In genomic region chrX:103774070-103774642, GRCh38 we compare ENCODE assay signal across 9 cellular contexts. TPM values are rescaled to one million over a fixed set of nuclear protein-coding genes. Genes with fewer than 3 reads are reported as not detected.
DNase-seq lines count a peak whose midpoint lies in the region; ATAC-seq, FAIRE-seq and TF ChIP-seq lines count a peak whose summit lies in the region.
"Had no signal": no experiment of that assay in that cellular context is flagged by ENCODE, and none has a peak within 500 bp of the region (broad histone marks: within the 10 kb centered on the region; RNA-seq: fewer than 3 reads in every experiment).

No MANE protein-coding gene starts in this region.

- H3K4me1 ChIP-seq in DOHH2 (ENCODE audit: control insufficient read depth, low read length), result no peaks in the 10 kb centered on the region

- no peaks in the 10 kb centered on the region for H3K9me3 Mint-ChIP-seq in T-helper 2 cell treated with Interferon-gamma antibody and Interleukin-4, amounts not matched to agents 5 μg/mL and 100 μg/mL, for 36 hours

- H3K27me3 ChIP-seq in DOHH2 (ENCODE audit: control insufficient read depth, low read length) (no peaks in the 10 kb centered on the region), bronchial epithelial cell (ENCODE audit: control insufficient read depth, insufficient read depth, low read length) (no peaks in the 10 kb centered on the region)

- no peaks in the 10 kb centered on the region for H3K27me3 Mint-ChIP-seq in T-helper 2 cell treated with Interferon-gamma antibody and Interleukin-4, amounts not matched to agents 5 μg/mL and 100 μg/mL, for 36 hours (ENCODE audit: low read depth)

- no peaks in the 10 kb centered on the region for H3K36me3 ChIP-seq in DOHH2 (ENCODE audit: control insufficient read depth, low read length)
- no peaks in the 10 kb centered on the region for H3K36me3 ChIP-seq in bronchial epithelial cell (ENCODE audit: control insufficient read depth, insufficient read depth, low read length)

- ATAC-seq in GM21367 (IDR thresholded peaks at IDR 0.05; ENCODE audit: unreplicated experiment) (no peak), GM21723 (IDR thresholded peaks at IDR 0.05; ENCODE audit: unreplicated experiment) (no peak)

- H3K4me3 ChIP-seq in DOHH2 (ENCODE audit: low read length) (no peak overlapping the region), bronchial epithelial cell (ENCODE audit: low read depth, low read length) (no peak overlapping the region)
- H3K4me3 ChIP-seq: lung had no signal

- H3K36me3 Mint-ChIP-seq in T-helper 2 cell treated with Interferon-gamma antibody and Interleukin-4, amounts not matched to agents 5 μg/mL and 100 μg/mL, for 36 hours (ENCODE audit: low read depth), result no peaks in the 10 kb centered on the region

- no peak overlapping the region for H3K4me3 Mint-ChIP-seq in T-helper 2 cell treated with Interferon-gamma antibody and Interleukin-4, amounts not matched to agents 5 μg/mL and 100 μg/mL, for 36 hours

- H3F3A ChIP-seq in DOHH2 (ENCODE audit: control insufficient read depth, insufficient read depth), result no peaks in the 10 kb centered on the region

- no peak overlapping the region for H3K27ac ChIP-seq in DOHH2 (ENCODE audit: low read depth, low read length)

- peak; percentile 32 for FAIRE-seq in bronchial epithelial cell (lab: Jason Lieb, UNC)

- no peaks in the 10 kb centered on the region for H3K9me3 ChIP-seq in DOHH2 (ENCODE audit: control insufficient read depth, insufficient read depth, low read length)

- no peaks in the 10 kb centered on the region for H3K4me1 Mint-ChIP-seq in T-helper 2 cell treated with Interferon-gamma antibody and Interleukin-4, amounts not matched to agents 5 μg/mL and 100 μg/mL, for 36 hours (ENCODE audit: low read depth)

- no peak for TF ChIP-seq POLR2A in erythroblast (IDR thresholded peaks at IDR 0.05; ENCODE audit: low read length)

- DNase-seq in NCI-H128 (lab: John Stamatoyannopoulos, UW; ENCODE audit: unreplicated experiment), result peak; percentile 3
- DNase-seq in bronchial epithelial cell (ENCODE audit: low read depth), result peak; percentile 30
- peak; percentile 81 for DNase-seq in midbrain (lab: John Stamatoyannopoulos, UW)
- DNase-seq in T-helper 2 cell treated with Interferon-gamma antibody and Interleukin-4, amounts not matched to agents 5 μg/mL and 100 μg/mL, for 36 hours (ENCODE audit: low spot score), result no peak
- no peak for DNase-seq in erythroblast (lab: John Stamatoyannopoulos, UW)

- H3K4me2 ChIP-seq in DOHH2 (ENCODE audit: low read length), result no peak overlapping the region

- no peaks in the 10 kb centered on the region for H3K9me2 ChIP-seq in DOHH2 (replicated peaks; ENCODE audit: control insufficient read depth, low read length)

- no peaks in the 10 kb centered on the region for H3K79me2 ChIP-seq in DOHH2 (ENCODE audit: control insufficient read depth, low read length)

- H3K27ac Mint-ChIP-seq in T-helper 2 cell treated with Interferon-gamma antibody and Interleukin-4, amounts not matched to agents 5 μg/mL and 100 μg/mL, for 36 hours, result no peak overlapping the region

- no peaks in the 10 kb centered on the region for H4K20me1 ChIP-seq in DOHH2 (ENCODE audit: control insufficient read depth, insufficient read depth, low read depth, low read length)

- TF ChIP-seq CTCF in DOHH2 (IDR thresholded peaks at IDR 0.05; ENCODE audit: low read depth, low read length, poor library complexity, severe bottlenecking) (peak; percentile 16), bronchial epithelial cell (IDR thresholded peaks at IDR 0.05; ENCODE audit: insufficient read depth, low read length, severe bottlenecking) (peak; percentile 64)

RNA-seq across cellular contexts. Expression of gene PLP1, which starts 2.5 kb away (rescaled TPM):
- total RNA-seq in bronchial epithelial cell, result not detected in 2 replicates

RNA-seq across cellular contexts. Expression of gene RAB9B, which starts 57.9 kb away (rescaled TPM):
- total RNA-seq in bronchial epithelial cell, result not detected in 2 replicates

Comparison
In these comparisons a context has a peak if more than half of its experiments do, and no peak if none do; other contexts are left out.
1. DNase-seq: peak in NCI-H128 (single experiment), bronchial epithelial cell (single experiment) and midbrain (single experiment); none in T-helper 2 cell treated with Interferon-gamma antibody and Interleukin-4, amounts not matched to agents 5 μg/mL and 100 μg/mL, for 36 hours (single experiment) and erythroblast (0 of 2).